In the genomic region with DNA sequence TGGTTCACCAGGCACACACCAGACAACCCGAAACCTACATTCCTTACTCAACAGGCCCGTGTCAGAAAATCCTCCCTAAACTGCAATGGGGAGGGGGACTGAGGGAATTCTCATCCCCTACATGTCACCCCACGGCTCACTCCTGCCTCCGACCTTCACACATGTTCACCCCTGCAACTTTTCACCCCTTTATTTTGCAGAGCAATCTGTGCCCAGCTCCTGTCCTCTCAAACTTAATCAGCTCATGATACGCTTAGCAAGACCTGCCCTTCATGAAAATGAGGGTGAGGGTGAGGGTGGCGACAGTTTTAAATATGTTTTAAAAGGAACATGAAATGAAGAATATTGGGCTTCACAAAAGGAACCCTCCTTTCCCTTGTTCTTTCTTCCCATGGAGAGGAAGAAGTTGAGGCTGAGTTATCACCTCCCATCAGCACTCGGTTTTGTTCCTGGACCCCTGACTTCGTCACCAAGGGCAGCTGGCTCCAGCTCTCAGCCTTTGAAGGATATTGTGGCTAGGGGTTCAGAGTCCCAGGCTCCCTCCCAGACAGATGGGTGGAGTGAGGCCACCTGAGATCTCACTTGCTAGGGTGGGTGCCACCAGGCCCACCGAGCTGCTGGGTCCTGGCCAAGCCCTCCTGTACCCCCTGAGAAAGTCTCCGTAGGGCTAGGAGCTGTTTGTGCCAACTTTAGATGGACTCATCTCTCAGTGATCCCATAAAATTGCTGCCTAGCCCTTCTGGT, we compare ENCODE assay signal across 10 cellular contexts. TPM values are rescaled to one million over a fixed set of nuclear protein-coding genes. Genes with fewer than 3 reads are reported as not detected.
DNase-seq lines count a peak whose midpoint lies in the region; ATAC-seq and TF ChIP-seq lines count a peak whose summit lies in the region.
"Had no signal": no experiment of that assay in that cellular context is flagged by ENCODE, and none has a peak within 500 bp of the region (broad histone marks: within the 10 kb centered on the region; RNA-seq: fewer than 3 reads in every experiment).

No MANE protein-coding gene starts in this region.

- H3K27me3 Mint-ChIP-seq in activated T-cell treated with anti-CD3 and anti-CD28 coated beads, Interleukin-2, amount 50 U/mL, for 4 hours (ENCODE audit: low read depth), result no peaks in the 10 kb centered on the region
- H3K27me3 Mint-ChIP-seq in immature natural killer cell (ENCODE audit: low read depth in 3 of 3), result peaks cover 0 to 3% (median 0%) of the 10 kb centered on the region in 3 donors

- no peak for TF ChIP-seq CTCF in Panc1 (IDR thresholded peaks at IDR 0.05)
- TF ChIP-seq CTCF in GM13976 (IDR thresholded peaks at IDR 0.05; ENCODE audit: borderline replicate concordance, control extremely low read depth, extremely low read depth, insufficient read depth, missing control alignments), result no peak

- POLR2A ChIA-PET in Panc1 (lab: Charles Lee), result no interaction called here

- BruUV-seq in Panc1 (replicated peaks; lab: Mats Ljungman, UMichigan), result no TSS peak

- H3K9me3 Mint-ChIP-seq in activated T-cell treated with anti-CD3 and anti-CD28 coated beads, Interleukin-2, amount 50 U/mL, for 4 hours, result no peaks in the 10 kb centered on the region
- H3K9me3 Mint-ChIP-seq in immature natural killer cell, result peaks cover 0 to 2% (median 0%) of the 10 kb centered on the region in 6 donors

- H3K27ac ChIP-seq in Panc1 (ENCODE audit: low read length) (peak overlapping the region; percentile 73; the same call in 1 of the 2 replicates), thymus (ENCODE audit: low read depth) (peak overlapping the region; percentile 93)

- H3K27me3 ChIP-seq in Panc1 (ENCODE audit: control insufficient read depth, insufficient read depth, low read length) (no peaks in the 10 kb centered on the region), thymus (ENCODE audit: control insufficient read depth, insufficient read depth) (no peaks in the 10 kb centered on the region)

- H3K36me3 Mint-ChIP-seq in activated T-cell treated with anti-CD3 and anti-CD28 coated beads, Interleukin-2, amount 50 U/mL, for 4 hours (ENCODE audit: insufficient read depth), result peaks cover 32% of the 10 kb centered on the region
- peaks cover 5 to 22% (median 20%) of the 10 kb centered on the region in 3 donors for H3K36me3 Mint-ChIP-seq in immature natural killer cell

- in situ Hi-C loops in Panc1 (cut with HindIII; ENCODE audit: low pct_unique_long_range_greater_than_20kb, low sequenced_read_pairs) (no loop called here), GM13976 (cut with MboI; ENCODE audit: low sequenced_read_pairs, unreplicated experiment) (no loop called here)

- peak overlapping the region; percentile 64 to 92 (median 82) for H3K27ac Mint-ChIP-seq in immature natural killer cell

- intact Hi-C loops in Panc1 (cut with micrococcal nuclease; ENCODE audit: unreplicated experiment), result loop anchor here (5.0 kb wide), 1 partner anchor 94 kb away; no protein-coding TSS in a partner anchor

- H3K4me3 ChIP-seq in Panc1 (ENCODE audit: low read depth in 2 of 2, low read length in 2 of 2) (no peak overlapping the region; a peak in 2 of 4 replicates), thymus (ENCODE audit: low read length) (peak overlapping the region; percentile 56)

- CTCF ChIA-PET in Panc1 (lab: Charles Lee), result interaction anchor here (0.8 to 1.9 kb wide), 2 partner anchors 86 to 90 kb away, joined by 3 to 6 read pairs; no protein-coding TSS in a partner anchor

- H3K9me3 ChIP-seq in Panc1 (ENCODE audit: control insufficient read depth, insufficient read depth, low read depth, low read length) (no peaks in the 10 kb centered on the region), thymus (ENCODE audit: control insufficient read depth) (no peaks in the 10 kb centered on the region)

- no peak for DNase-seq in activated T-cell treated with anti-CD3 and anti-CD28 coated beads, Interleukin-2, amount 50 U/mL, for 4 hours
- DNase-seq in activated T-cell treated with anti-CD3 and anti-CD28 coated beads, Interleukin-2, amount 50 U/mL, for 1 hour, result no peak
- DNase-seq in Panc1 (ENCODE audit: low read depth, low spot score) (no peak), immature natural killer cell (no peak), AG08396 (ENCODE audit: low spot score) (no peak), GM13976 (ENCODE audit: low spot score) (no peak)
- DNase-seq: cerebellar nuclear complex, NCI-H146 had no signal

- H3K4me3 Mint-ChIP-seq in activated T-cell treated with anti-CD3 and anti-CD28 coated beads, Interleukin-2, amount 50 U/mL, for 4 hours, result peak overlapping the region; percentile 74
- peak overlapping the region; percentile 87 to 91 (median 87) for H3K4me3 Mint-ChIP-seq in immature natural killer cell

- no peaks in the 10 kb centered on the region for H3K36me3 ChIP-seq in Panc1 (ENCODE audit: control insufficient read depth, insufficient read depth, low read length)
- H3K36me3 ChIP-seq in thymus (ENCODE audit: control insufficient read depth, insufficient read depth), result no peaks in the 10 kb centered on the region

- H3K4me1 ChIP-seq in Panc1 (ENCODE audit: control insufficient read depth, insufficient read depth, low read length), result no peaks in the 10 kb centered on the region
- peaks cover 48% of the 10 kb centered on the region for H3K4me1 ChIP-seq in thymus (ENCODE audit: control insufficient read depth, insufficient read depth, low read length)

- ATAC-seq in activated T-cell treated with anti-CD3 and anti-CD28 coated beads, Interleukin-2, amount 50 U/mL, for 4 hours, result no peak
- ATAC-seq in Panc1, result no peak
- no peak for ATAC-seq in HG03045 (IDR thresholded peaks at IDR 0.05; ENCODE audit: unreplicated experiment)

- peaks cover 82% of the 10 kb centered on the region for H3K4me1 Mint-ChIP-seq in activated T-cell treated with anti-CD3 and anti-CD28 coated beads, Interleukin-2, amount 50 U/mL, for 4 hours (ENCODE audit: low read depth)
- peaks cover 27 to 44% of the 10 kb centered on the region in 2 donors for H3K4me1 Mint-ChIP-seq in immature natural killer cell

- WGBS in thymus, result 63% methylated on average over 10 of the region's 10 CpGs

RNA-seq across cellular contexts. Expression of gene MX2, which starts 6.7 kb away (rescaled TPM):
- 1 to 10 TPM; 6.1 to 7.6 (median 7.4) TPM for total RNA-seq in activated T-cell treated with anti-CD3 and anti-CD28 coated beads, Interleukin-2, amount 50 U/mL, for 4 hours
- total RNA-seq in Panc1 (2021; ENCODE audit: unreplicated experiment), result 56.7 TPM
- 40.1 TPM for polyA plus RNA-seq in Panc1 (2012; ENCODE audit: insufficient read length)
- 10 to 100 TPM in 2 of 3 donors, 1 to 10 TPM in 1; 4.0 to 24.2 (median 11.1) TPM for polyA plus RNA-seq in immature natural killer cell
- 33.0 TPM for polyA plus RNA-seq in thymus

RNA-seq across cellular contexts. Expression of gene FAM3B, which starts 51.9 kb away (rescaled TPM):
- total RNA-seq in activated T-cell treated with anti-CD3 and anti-CD28 coated beads, Interleukin-2, amount 50 U/mL, for 4 hours, result not detected
- not detected for total RNA-seq in Panc1 (2021; ENCODE audit: unreplicated experiment)
- not detected for polyA plus RNA-seq in Panc1 (2012; ENCODE audit: insufficient read length)
- polyA plus RNA-seq in immature natural killer cell (not detected), thymus (8.5 TPM)

RNA-seq across cellular contexts. Expression of gene MX1, which starts 57.5 kb away (rescaled TPM):
- 10 to 100 TPM; 13.8 to 33.8 (median 22.7) TPM for total RNA-seq in activated T-cell treated with anti-CD3 and anti-CD28 coated beads, Interleukin-2, amount 50 U/mL, for 4 hours
- 7.8 TPM for total RNA-seq in Panc1 (2021; ENCODE audit: unreplicated experiment)
- polyA plus RNA-seq in Panc1 (2012; ENCODE audit: insufficient read length), result 4.7 TPM
- 10 to 100 TPM; 27.5 to 58.1 (median 32.1) TPM for polyA plus RNA-seq in immature natural killer cell
- 54.5 TPM for polyA plus RNA-seq in thymus
